ENCODE assay signal across 1 cellular context in genomic region chr6:35920793-35921732, GRCh38.
A peak's percentile ranks its signal among the peaks of the same experiment; 100 is the strongest.
TF ChIP-seq lines count a peak whose summit lies in the region.

Gene SRPK1, minus strand, starts transcription at chr6:35921098. Its CDS starts 42 bp downstream, at chr6:35921056.

TF ChIP-seq in HEK293, 187 proteins besides CTCF, POLR2A, EP300 and RAD21 (continued from another document and continues in another):
- TF ChIP-seq TSHZ1 (tag by site-specific recombination; IDR thresholded peaks at IDR 0.05; ENCODE audit: borderline replicate concordance) (no peak), ZNF76 (tag by site-specific recombination; IDR thresholded peaks at IDR 0.05; ENCODE audit: borderline replicate concordance, low read depth) (no peak), KLF8 (tag by site-specific recombination; IDR thresholded peaks at IDR 0.05) (peak; percentile 91), ZFP69B (tag by site-specific recombination; IDR thresholded peaks at IDR 0.05) (0 out of 2 replicates have a peak, but pooled peaks have one; percentile 23), ZNF223 (tag by site-specific recombination; IDR thresholded peaks at IDR 0.05) (no peak), ZNF335 (tag by site-specific recombination; conservative IDR thresholded peaks at IDR 0.05) (peak; percentile 40; the same call in 1 of the 2 replicates), ZBTB6 (tag by site-specific recombination; IDR thresholded peaks at IDR 0.05) (0 out of 2 replicates have a peak, but pooled peaks have one; percentile 18), ZFP3 (tag by site-specific recombination; IDR thresholded peaks at IDR 0.05; ENCODE audit: low read depth) (no peak), ZBTB17 (tag by site-specific recombination; IDR thresholded peaks at IDR 0.05) (peak; percentile 80), ZNF624 (tag by site-specific recombination; IDR thresholded peaks at IDR 0.05) (no peak), ZNF654 (tag by site-specific recombination; IDR thresholded peaks at IDR 0.05; ENCODE audit: low read depth) (no peak), ZNF366 (tag by site-specific recombination; conservative IDR thresholded peaks at IDR 0.05) (0 out of 2 replicates have a peak, but pooled peaks have one; percentile 26), ZIC2 (tag by site-specific recombination; IDR thresholded peaks at IDR 0.05) (peak; percentile 62), ZNF398 (tag by site-specific recombination; IDR thresholded peaks at IDR 0.05) (peak; percentile 82), ZNF660 (tag by site-specific recombination; IDR thresholded peaks at IDR 0.05) (0 out of 2 replicates have a peak, but pooled peaks have one; percentile 19), ZNF600 (tag by site-specific recombination; IDR thresholded peaks at IDR 0.05) (no peak), MEIS1 (CRISPR knock-in tag; IDR thresholded peaks at IDR 0.05; ENCODE audit: borderline replicate concordance) (no peak), ZNF404 (tag by site-specific recombination; IDR thresholded peaks at IDR 0.05) (no peak), SP3 (tag by site-specific recombination; IDR thresholded peaks at IDR 0.05) (peak; percentile 93), BCL11A (tag by site-specific recombination; IDR thresholded peaks at IDR 0.05; ENCODE audit: low read depth) (no peak), PRDM10 (tag by site-specific recombination; IDR thresholded peaks at IDR 0.05) (peak; percentile 98), ZNF449 (tag by site-specific recombination; IDR thresholded peaks at IDR 0.05) (peak; percentile 51; the same call in 1 of the 2 replicates), MYNN (tag by site-specific recombination; IDR thresholded peaks at IDR 0.05; ENCODE audit: borderline replicate concordance) (no peak), ZNF501 (tag by site-specific recombination; IDR thresholded peaks at IDR 0.05) (0 out of 2 replicates have a peak, but pooled peaks have one; percentile 59), KLF17 (tag by site-specific recombination; IDR thresholded peaks at IDR 0.05) (no peak), ZNF785 (tag by site-specific recombination; IDR thresholded peaks at IDR 0.05) (no peak), ZNF26 (tag by site-specific recombination; IDR thresholded peaks at IDR 0.05) (no peak), ZNF626 (tag by site-specific recombination; IDR thresholded peaks at IDR 0.05) (no peak), ZNF362 (tag by site-specific recombination; IDR thresholded peaks at IDR 0.05) (no peak), ZNF423 (tag by site-specific recombination; IDR thresholded peaks at IDR 0.05) (no peak), PBX3 (CRISPR knock-in tag; IDR thresholded peaks at IDR 0.05) (peak; percentile 75; the same call in 1 of the 2 replicates), ZNF140 (tag by site-specific recombination; IDR thresholded peaks at IDR 0.05) (no peak), ZNF16 (tag by site-specific recombination; IDR thresholded peaks at IDR 0.05; ENCODE audit: low read depth) (no peak), TRIM28 (IDR thresholded peaks at IDR 0.05; ENCODE audit: borderline replicate concordance, low read length) (no peak), ZNF692 (tag by site-specific recombination; IDR thresholded peaks at IDR 0.05) (peak; percentile 23; the same call in 1 of the 2 replicates), KLF1 (tag by site-specific recombination; IDR thresholded peaks at IDR 0.05) (peak; percentile 77), ZBTB8A (tag by site-specific recombination; IDR thresholded peaks at IDR 0.05) (peak; percentile 73), OVOL3 (tag by site-specific recombination; IDR thresholded peaks at IDR 0.05) (no peak), ZNF324 (tag by site-specific recombination; IDR thresholded peaks at IDR 0.05) (peak; percentile 36; the same call in 1 of the 2 replicates), WT1 (tag by site-specific recombination; IDR thresholded peaks at IDR 0.05) (peak; percentile 48; the same call in 1 of the 2 replicates), ZNF266 (tag by site-specific recombination; IDR thresholded peaks at IDR 0.05; ENCODE audit: low read depth) (no peak), ZBTB7A (tag by site-specific recombination; IDR thresholded peaks at IDR 0.05; ENCODE audit: low read depth) (peak; percentile 39; the same call in 1 of the 2 replicates)
